8 cellular contexts compared by ENCODE assay signal in genomic region chr6:34655876-34656377, GRCh38. TPM values are rescaled to one million over a fixed set of nuclear protein-coding genes. Genes with fewer than 3 reads are reported as not detected.
DNase-seq lines count a peak whose midpoint lies in the region; ATAC-seq and TF ChIP-seq lines count a peak whose summit lies in the region.
"Not testable (repeated sequence)": the region's sequence is repeated elsewhere in the genome, so short reads cannot be mapped to it uniquely, and the experiment has no call there.

No MANE protein-coding gene starts in this region.

- H3K36me3 Mint-ChIP-seq in activated CD8-positive, alpha-beta memory T cell treated with anti-CD3 and anti-CD28 coated beads, Interleukin-2, amount 10 ng/mL, durations not matched to agents 7 days and 5 days, result peaks cover 31% of the 10 kb centered on the region
- not testable (repeated sequence) for H3K36me3 Mint-ChIP-seq in naive B cell
- peaks cover 9 to 12% of the 10 kb centered on the region in 2 donors for H3K36me3 Mint-ChIP-seq in stimulated activated naive B cell treated with anti-CD40 and anti-IgM and Interleukin-4, amounts not matched to agents 10 μg/mL and 1 μg/mL and 100 μg/mL, for 72 hours

- intact Hi-C loops in breast epithelium (cut with DNase I; ENCODE audit: low total_unique reads), result not testable (repeated sequence)
- intact Hi-C loops in heart right ventricle (cut with DNase I), result loop anchor here in 6 of 10 donors (2.0 to 10.0 kb wide), 3 partner anchors 41 to 99 kb away; partner anchors contain the start of genes ILRUN (in 6 of the 6) and SNRPC (in 1 of the 6)

- H3K4me2 ChIP-seq in OCI-LY3 (ENCODE audit: low read length), result peak overlapping the region; percentile 77

- peaks cover 52% of the 10 kb centered on the region for H3K4me1 Mint-ChIP-seq in activated CD8-positive, alpha-beta memory T cell treated with anti-CD3 and anti-CD28 coated beads, Interleukin-2, amount 10 ng/mL, durations not matched to agents 7 days and 5 days
- H3K4me1 Mint-ChIP-seq in naive B cell, result peaks cover 28 to 48% (median 41%) of the 10 kb centered on the region in 3 donors
- H3K4me1 Mint-ChIP-seq in stimulated activated naive B cell treated with anti-CD40 and anti-IgM and Interleukin-4, amounts not matched to agents 10 μg/mL and 1 μg/mL and 100 μg/mL, for 72 hours, result peaks cover 20 to 48% of the 10 kb centered on the region in 2 donors

- peak overlapping the region; percentile 81 for H3K4me3 Mint-ChIP-seq in activated CD8-positive, alpha-beta memory T cell treated with anti-CD3 and anti-CD28 coated beads, Interleukin-2, amount 10 ng/mL, durations not matched to agents 7 days and 5 days
- H3K4me3 Mint-ChIP-seq in naive B cell, result peak overlapping the region in 3 of 8 donors; percentile 4 to 78 (median 65)
- H3K4me3 Mint-ChIP-seq in stimulated activated naive B cell treated with anti-CD40 and anti-IgM and Interleukin-4, amounts not matched to agents 10 μg/mL and 1 μg/mL and 100 μg/mL, for 72 hours, result peak overlapping the region in 1 of 2 donors; percentile 51

- CTCF ChIA-PET in activated CD8-positive, alpha-beta memory T cell treated with anti-CD3 and anti-CD28 coated beads, Interleukin-2, amount 10 ng/mL, durations not matched to agents 7 days and 5 days (lab: Charles Lee), result interaction anchor here (0.7 to 2.4 kb wide), 4 partner anchors 17 to 450 kb away, joined by 3 to 17 read pairs (median 8); partner anchors contain the start of gene SNRPC

- H3K4me3 ChIP-seq in ACC112 (ENCODE audit: low read depth, low read length), result peak overlapping the region; percentile 80
- peak overlapping the region; percentile 66 for H3K4me3 ChIP-seq in OCI-LY3 (ENCODE audit: low read length)
- peak overlapping the region in 2 of 3 donors; percentile 51 to 65 for H3K4me3 ChIP-seq in breast epithelium
- H3K4me3 ChIP-seq in heart right ventricle, result peak overlapping the region in 7 of 10 donors; percentile 30 to 55 (median 51)

- peak overlapping the region; percentile 98 for H3K27ac Mint-ChIP-seq in activated CD8-positive, alpha-beta memory T cell treated with anti-CD3 and anti-CD28 coated beads, Interleukin-2, amount 10 ng/mL, durations not matched to agents 7 days and 5 days
- H3K27ac Mint-ChIP-seq in naive B cell, result peak overlapping the region; percentile 66 to 91 (median 85)
- H3K27ac Mint-ChIP-seq in stimulated activated naive B cell treated with anti-CD40 and anti-IgM and Interleukin-4, amounts not matched to agents 10 μg/mL and 1 μg/mL and 100 μg/mL, for 72 hours, result peak overlapping the region; percentile 93

- H3K27me3 Mint-ChIP-seq in activated CD8-positive, alpha-beta memory T cell treated with anti-CD3 and anti-CD28 coated beads, Interleukin-2, amount 10 ng/mL, durations not matched to agents 7 days and 5 days; naive B cell; stimulated activated naive B cell treated with anti-CD40 and anti-IgM and Interleukin-4, amounts not matched to agents 10 μg/mL and 1 μg/mL and 100 μg/mL, for 72 hours: not testable (repeated sequence)

- not testable (repeated sequence) for TF ChIP-seq CTCF in OCI-LY3 (IDR thresholded peaks at IDR 0.05; ENCODE audit: low read depth, low read length); breast epithelium (IDR thresholded peaks at IDR 0.05); heart right ventricle (IDR thresholded peaks at IDR 0.05)

- H3K9me3 ChIP-seq in OCI-LY3 (ENCODE audit: insufficient read depth, low read length); breast epithelium; heart right ventricle: not testable (repeated sequence)

- peaks cover 10% of the 10 kb centered on the region; the same call in 1 of the 2 replicates for H3K36me3 ChIP-seq in ACC112 (ENCODE audit: insufficient read depth, low read length)
- peaks cover 24% of the 10 kb centered on the region for H3K36me3 ChIP-seq in OCI-LY3 (replicated peaks; ENCODE audit: low read depth, low read length)
- not testable (repeated sequence) for H3K36me3 ChIP-seq in breast epithelium
- peaks cover 0 to 28% (median 0%) of the 10 kb centered on the region in 9 donors for H3K36me3 ChIP-seq in heart right ventricle

- 51 to 66% methylated on average over 10 to 11 of the region's 11 CpGs for WGBS in heart right ventricle, 2 donors

- H4K20me1 ChIP-seq in OCI-LY3 (ENCODE audit: insufficient read depth, low read length), result not testable (repeated sequence)

- peak overlapping the region; percentile 47 for H3K9ac ChIP-seq in OCI-LY3 (ENCODE audit: low read length)

- H3K79me2 ChIP-seq in ACC112 (ENCODE audit: control insufficient read depth, insufficient read depth, low read length, unreplicated experiment), result peaks cover 66% of the 10 kb centered on the region
- H3K79me2 ChIP-seq in OCI-LY3 (ENCODE audit: low read length), result peaks cover 79% of the 10 kb centered on the region

- H3K4me1 ChIP-seq in ACC112 (ENCODE audit: control insufficient read depth, insufficient read depth, low read length, unreplicated experiment) (peaks cover 36% of the 10 kb centered on the region), OCI-LY3 (ENCODE audit: low read length) (peaks cover 60% of the 10 kb centered on the region), breast epithelium (peaks cover 0 to 17% of the 10 kb centered on the region in 2 donors), heart right ventricle (peaks cover 11 to 64% (median 44%) of the 10 kb centered on the region in 9 donors)

- H3K9me3 Mint-ChIP-seq in activated CD8-positive, alpha-beta memory T cell treated with anti-CD3 and anti-CD28 coated beads, Interleukin-2, amount 10 ng/mL, durations not matched to agents 7 days and 5 days (ENCODE audit: low read depth); naive B cell; stimulated activated naive B cell treated with anti-CD40 and anti-IgM and Interleukin-4, amounts not matched to agents 10 μg/mL and 1 μg/mL and 100 μg/mL, for 72 hours: not testable (repeated sequence)

- peak overlapping the region; percentile 100 for H3K27ac ChIP-seq in ACC112 (ENCODE audit: low read depth, low read length)
- peak overlapping the region; percentile 93 for H3K27ac ChIP-seq in OCI-LY3 (ENCODE audit: low read length)
- peak overlapping the region; percentile 92 to 94 for H3K27ac ChIP-seq in breast epithelium
- peak overlapping the region; percentile 83 to 96 (median 92) for H3K27ac ChIP-seq in heart right ventricle

- ATAC-seq in GM19395 (IDR thresholded peaks at IDR 0.05; ENCODE audit: unreplicated experiment), result peak; percentile 1
- ATAC-seq in activated CD8-positive, alpha-beta memory T cell treated with anti-CD3 and anti-CD28 coated beads, Interleukin-2, amount 10 ng/mL, durations not matched to agents 7 days and 5 days, result peak; percentile 9
- peak in 5 of 8 donors; percentile 1 to 27 (median 8) for ATAC-seq in heart right ventricle
- ATAC-seq in naive B cell (ENCODE audit: low read depth in 2 of 2); stimulated activated naive B cell treated with anti-CD40 and anti-IgM and Interleukin-4, amounts not matched to agents 10 μg/mL and 1 μg/mL and 100 μg/mL, for 72 hours (replicated peaks): not testable (repeated sequence)

- not testable (repeated sequence) for H3K27me3 ChIP-seq in ACC112 (ENCODE audit: insufficient read depth, low read length); OCI-LY3 (ENCODE audit: low read depth, low read length); breast epithelium; heart right ventricle

- not testable (repeated sequence) for TF ChIP-seq POLR2A in breast epithelium (IDR thresholded peaks at IDR 0.05)

- not testable (repeated sequence) for DNase-seq in activated CD8-positive, alpha-beta memory T cell treated with anti-CD3 and anti-CD28 coated beads, Interleukin-2, amount 10 ng/mL, durations not matched to agents 7 days and 5 days; breast epithelium (ENCODE audit: low spot score in 2 of 2); heart right ventricle; naive B cell; stimulated activated naive B cell treated with anti-CD40 and anti-IgM and Interleukin-4, amounts not matched to agents 10 μg/mL and 1 μg/mL and 100 μg/mL, for 72 hours

- not testable (repeated sequence) for H2AFZ ChIP-seq in ACC112 (ENCODE audit: low read length, unreplicated experiment); OCI-LY3 (ENCODE audit: low read depth, low read length)

RNA-seq across cellular contexts. Expression of gene ILRUN, which starts 40.6 kb away (rescaled TPM):
- total RNA-seq in activated CD8-positive, alpha-beta memory T cell treated with anti-CD3 and anti-CD28 coated beads, Interleukin-2, amount 10 ng/mL, durations not matched to agents 7 days and 5 days, result 10 to 100 TPM; 73.7 to 79.8 TPM
- total RNA-seq in breast epithelium (10 to 100 TPM; 58.3 to 87.1 (median 63.7) TPM), heart right ventricle (100 to 1,000 TPM in 8 of 10 donors, 10 to 100 TPM in 2; 86.9 to 157 (median 114) TPM)
- polyA plus RNA-seq in heart right ventricle (10 to 100 TPM; 54.9 to 63.0 TPM), naive B cell (ENCODE audit: low read depth in 6 of 6) (10 to 100 TPM; 23.8 to 33.2 (median 27.3) TPM)
